In the genomic region with DNA sequence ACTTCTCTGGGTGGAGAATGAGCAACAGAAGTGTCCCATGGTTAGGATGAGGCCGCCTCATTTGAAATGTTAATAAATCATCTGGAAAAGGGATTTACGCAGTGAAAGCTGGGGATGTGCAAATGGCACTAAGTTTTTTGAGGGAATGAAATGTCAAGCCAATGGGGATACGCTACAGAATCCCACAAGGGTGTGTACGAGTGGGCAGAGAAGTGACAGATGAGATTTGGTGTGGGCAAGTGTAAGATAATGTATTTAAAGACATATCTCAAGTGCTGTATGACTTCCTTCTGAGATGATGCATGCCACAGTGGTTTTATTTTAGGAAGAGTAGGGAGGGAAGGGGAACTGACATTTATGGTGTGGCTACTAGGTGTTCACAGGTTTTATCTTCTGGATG, we compare ENCODE assay signal across 35 cellular contexts.
"Had no signal": no experiment of that assay in that cellular context is flagged by ENCODE, and none has a peak within 500 bp of the region (broad histone marks: within the 10 kb centered on the region; RNA-seq: fewer than 3 reads in every experiment).

No MANE protein-coding gene starts in this region.

- H3K36me3 ChIP-seq: ascending aorta, cardiac muscle cell had no signal

- H3K4me1 Mint-ChIP-seq: activated CD4-positive, alpha-beta memory T cell treated with anti-CD3 and anti-CD28 coated beads, Interleukin-2, amount 10 ng/mL, durations not matched to agents 7 days and 5 days; activated CD4-positive, alpha-beta T cell treated with anti-CD3 and anti-CD28 coated beads for 36 hours; activated CD4-positive, alpha-beta T cell treated with anti-CD3 and anti-CD28 coated beads, Interleukin-2, amount 10 ng/mL, durations not matched to agents 7 days and 5 days; activated CD8-positive, alpha-beta memory T cell treated with anti-CD3 and anti-CD28 coated beads, Interleukin-2, amount 10 ng/mL, durations not matched to agents 7 days and 5 days; activated naive CD4-positive, alpha-beta T cell treated with anti-CD3 and anti-CD28 coated beads, Interleukin-2, amount 10 ng/mL, durations not matched to agents 7 days and 5 days; activated naive CD8-positive, alpha-beta T cell treated with anti-CD3 and anti-CD28 coated beads, Interleukin-2, amount 10 ng/mL, durations not matched to agents 7 days and 5 days; activated naive CD8-positive, alpha-beta T cell treated with anti-CD3 and anti-CD28 coated beads, Interleukin-2, amount 50 U/mL, for 24 hours; WTC11 had no signal

- H3K9me3 ChIP-seq: ascending aorta had no signal

- H3K27me3 Mint-ChIP-seq: activated naive CD4-positive, alpha-beta T cell treated with anti-CD3 and anti-CD28 coated beads, Interleukin-2, amount 50 U/mL, for 24 hours; activated naive CD8-positive, alpha-beta T cell; activated T-cell treated with anti-CD3 and anti-CD28 coated beads, Interleukin-2, amount 50 U/mL, for 24 hours had no signal

- H3K4me3 Mint-ChIP-seq: activated CD4-positive, alpha-beta memory T cell treated with anti-CD3 and anti-CD28 coated beads, Interleukin-2, amount 10 ng/mL, durations not matched to agents 7 days and 5 days; activated CD4-positive, alpha-beta T cell treated with anti-CD3 and anti-CD28 coated beads for 36 hours; activated CD4-positive, alpha-beta T cell treated with anti-CD3 and anti-CD28 coated beads, Interleukin-2, amount 10 ng/mL, durations not matched to agents 7 days and 5 days; activated CD8-positive, alpha-beta memory T cell treated with anti-CD3 and anti-CD28 coated beads, Interleukin-2, amount 10 ng/mL, durations not matched to agents 7 days and 5 days; activated CD8-positive, alpha-beta T cell treated with anti-CD3 and anti-CD28 coated beads, Interleukin-2, amount 10 ng/mL, durations not matched to agents 7 days and 5 days; activated naive CD4-positive, alpha-beta T cell treated with anti-CD3 and anti-CD28 coated beads, Interleukin-2, amount 10 ng/mL, durations not matched to agents 7 days and 5 days; activated naive CD4-positive, alpha-beta T cell treated with anti-CD3 and anti-CD28 coated beads, Interleukin-2, amount 50 U/mL, for 24 hours; activated naive CD8-positive, alpha-beta T cell; activated naive CD8-positive, alpha-beta T cell treated with anti-CD3 and anti-CD28 coated beads, Interleukin-2, amount 10 ng/mL, durations not matched to agents 7 days and 5 days; activated naive CD8-positive, alpha-beta T cell treated with anti-CD3 and anti-CD28 coated beads, Interleukin-2, amount 50 U/mL, for 24 hours; activated T-cell treated with anti-CD3 and anti-CD28 coated beads, Interleukin-2, amount 50 U/mL, for 24 hours; brain; central memory CD8-positive, alpha-beta T cell; T-helper 1 cell treated with Interleukin-12 subunit alpha and Interleukin-12 subunit beta and Interleukin-4 antibody, amounts not matched to agents 30 μg/mL and 1 μg/mL, for 36 hours; T-helper 2 cell treated with Interferon-gamma antibody and Interleukin-4, amounts not matched to agents 5 μg/mL and 100 μg/mL, for 36 hours; WTC11 had no signal

- H3K9me3 Mint-ChIP-seq: activated CD4-positive, alpha-beta memory T cell treated with anti-CD3 and anti-CD28 coated beads, Interleukin-2, amount 10 ng/mL, durations not matched to agents 7 days and 5 days; activated CD4-positive, alpha-beta T cell treated with anti-CD3 and anti-CD28 coated beads, Interleukin-2, amount 10 ng/mL, durations not matched to agents 7 days and 5 days; activated naive CD4-positive, alpha-beta T cell treated with anti-CD3 and anti-CD28 coated beads, Interleukin-2, amount 10 ng/mL, durations not matched to agents 7 days and 5 days; activated naive CD4-positive, alpha-beta T cell treated with anti-CD3 and anti-CD28 coated beads, Interleukin-2, amount 50 U/mL, for 24 hours; activated naive CD8-positive, alpha-beta T cell treated with anti-CD3 and anti-CD28 coated beads, Interleukin-2, amount 10 ng/mL, durations not matched to agents 7 days and 5 days; activated naive CD8-positive, alpha-beta T cell treated with anti-CD3 and anti-CD28 coated beads, Interleukin-2, amount 50 U/mL, for 24 hours; activated T-cell treated with anti-CD3 and anti-CD28 coated beads, Interleukin-2, amount 50 U/mL, for 24 hours; activated T-helper 2 cell treated with anti-CD3 and anti-CD28 coated beads, Interferon-gamma antibody, Interleukin-2, Interleukin-4, amounts not matched to agents 10 μg/mL and 5 μg/mL and 100 μg/mL, durations not matched to agents 14 hours and 24 hours and 36 hours; central memory CD8-positive, alpha-beta T cell; T-helper 1 cell treated with Interleukin-12 subunit alpha and Interleukin-12 subunit beta and Interleukin-4 antibody, amounts not matched to agents 30 μg/mL and 1 μg/mL, for 36 hours; T-helper 2 cell treated with Interferon-gamma antibody and Interleukin-4, amounts not matched to agents 5 μg/mL and 100 μg/mL, for 36 hours; WTC11 had no signal

- H3K27ac ChIP-seq: ascending aorta, cardiac muscle cell, VCaP had no signal

- H3K27ac Mint-ChIP-seq: activated CD4-positive, alpha-beta memory T cell treated with anti-CD3 and anti-CD28 coated beads, Interleukin-2, amount 10 ng/mL, durations not matched to agents 7 days and 5 days; activated CD4-positive, alpha-beta T cell treated with anti-CD3 and anti-CD28 coated beads for 36 hours; activated CD8-positive, alpha-beta memory T cell treated with anti-CD3 and anti-CD28 coated beads, Interleukin-2, amount 10 ng/mL, durations not matched to agents 7 days and 5 days; activated CD8-positive, alpha-beta T cell treated with anti-CD3 and anti-CD28 coated beads, Interleukin-2, amount 10 ng/mL, durations not matched to agents 7 days and 5 days; activated naive CD4-positive, alpha-beta T cell treated with anti-CD3 and anti-CD28 coated beads, Interleukin-2, amount 10 ng/mL, durations not matched to agents 7 days and 5 days; activated naive CD4-positive, alpha-beta T cell treated with anti-CD3 and anti-CD28 coated beads, Interleukin-2, amount 50 U/mL, for 24 hours; activated naive CD8-positive, alpha-beta T cell; activated naive CD8-positive, alpha-beta T cell treated with anti-CD3 and anti-CD28 coated beads, Interleukin-2, amount 10 ng/mL, durations not matched to agents 7 days and 5 days; activated naive CD8-positive, alpha-beta T cell treated with anti-CD3 and anti-CD28 coated beads, Interleukin-2, amount 50 U/mL, for 24 hours; activated T-cell treated with anti-CD3 and anti-CD28 coated beads, Interleukin-2, amount 50 U/mL, for 24 hours; activated T-helper 2 cell treated with anti-CD3 and anti-CD28 coated beads, Interferon-gamma antibody, Interleukin-2, Interleukin-4, amounts not matched to agents 10 μg/mL and 5 μg/mL and 100 μg/mL, durations not matched to agents 14 hours and 24 hours and 36 hours; T-helper 1 cell treated with Interleukin-12 subunit alpha and Interleukin-12 subunit beta and Interleukin-4 antibody, amounts not matched to agents 30 μg/mL and 1 μg/mL, for 36 hours; T-helper 2 cell treated with Interferon-gamma antibody and Interleukin-4, amounts not matched to agents 5 μg/mL and 100 μg/mL, for 36 hours; WTC11 had no signal

- DNase-seq: activated CD4-positive, alpha-beta memory T cell treated with anti-CD3 and anti-CD28 coated beads, Interleukin-2, amount 10 ng/mL, durations not matched to agents 7 days and 5 days; activated CD4-positive, alpha-beta T cell treated with anti-CD3 and anti-CD28 coated beads for 1 hour; activated CD4-positive, alpha-beta T cell treated with anti-CD3 and anti-CD28 coated beads for 36 hours; activated CD4-positive, alpha-beta T cell treated with anti-CD3 and anti-CD28 coated beads for 48 hours; activated CD4-positive, alpha-beta T cell treated with anti-CD3 and anti-CD28 coated beads, Interleukin-2, amount 10 ng/mL, durations not matched to agents 7 days and 5 days; activated CD4-positive, alpha-beta T cell treated with anti-CD3 and anti-CD28 coated beads, Interleukin-2, amount 50 U/mL, for 48 hours; activated CD4-positive, CD25-positive, alpha-beta regulatory T cell; activated CD8-positive, alpha-beta memory T cell treated with anti-CD3 and anti-CD28 coated beads for 24 hours; activated CD8-positive, alpha-beta memory T cell treated with anti-CD3 and anti-CD28 coated beads, Interleukin-2, amount 10 ng/mL, durations not matched to agents 7 days and 5 days; activated CD8-positive, alpha-beta memory T cell treated with anti-CD3 and anti-CD28 coated beads, Interleukin-2, amount 50 U/mL, for 48 hours; activated CD8-positive, alpha-beta T cell treated with anti-CD3 and anti-CD28 coated beads, Interleukin-2, amount 10 ng/mL, durations not matched to agents 7 days and 5 days; activated effector memory CD4-positive, alpha-beta T cell treated with Interleukin-2 at 50 U/mL for 16 hours; activated gamma-delta T cell; activated naive CD4-positive, alpha-beta T cell treated with anti-CD3 and anti-CD28 coated beads, Interleukin-2, amount 10 ng/mL, durations not matched to agents 7 days and 5 days; activated naive CD4-positive, alpha-beta T cell treated with Interleukin-2 at 50 U/mL for 16 hours; activated naive CD8-positive, alpha-beta T cell treated with anti-CD3 and anti-CD28 coated beads, Interleukin-2, amount 10 ng/mL, durations not matched to agents 7 days and 5 days; activated naive CD8-positive, alpha-beta T cell treated with anti-CD3 and anti-CD28 coated beads, Interleukin-2, amount 50 U/mL, for 24 hours; activated T-cell treated with anti-CD3 and anti-CD28 coated beads, Interleukin-2, amount 50 U/mL, for 24 hours; activated T-cell treated with anti-CD3 and anti-CD28 coated beads, Interleukin-2, amount 50 U/mL, for 48 hours; SW 1271; T-helper 1 cell; T-helper 2 cell; T-helper 9 cell had no signal

- H3K36me3 Mint-ChIP-seq: activated CD8-positive, alpha-beta memory T cell treated with anti-CD3 and anti-CD28 coated beads, Interleukin-2, amount 10 ng/mL, durations not matched to agents 7 days and 5 days; activated naive CD4-positive, alpha-beta T cell treated with anti-CD3 and anti-CD28 coated beads, Interleukin-2, amount 10 ng/mL, durations not matched to agents 7 days and 5 days; activated naive CD4-positive, alpha-beta T cell treated with anti-CD3 and anti-CD28 coated beads, Interleukin-2, amount 50 U/mL, for 24 hours; activated naive CD8-positive, alpha-beta T cell; activated naive CD8-positive, alpha-beta T cell treated with anti-CD3 and anti-CD28 coated beads, Interleukin-2, amount 10 ng/mL, durations not matched to agents 7 days and 5 days; brain; WTC11 had no signal

- ATAC-seq: activated CD4-positive, alpha-beta T cell treated with anti-CD3 and anti-CD28 coated beads for 36 hours; activated CD4-positive, CD25-positive, alpha-beta regulatory T cell treated with anti-CD3 and anti-CD28 coated beads, Interleukin-2, amount 50 U/mL, for 24 hours; activated CD8-positive, alpha-beta memory T cell treated with anti-CD3 and anti-CD28 coated beads, Interleukin-2, amount 10 ng/mL, durations not matched to agents 7 days and 5 days; activated CD8-positive, alpha-beta T cell treated with anti-CD3 and anti-CD28 coated beads, Interleukin-2, amount 10 ng/mL, durations not matched to agents 7 days and 5 days; activated naive CD8-positive, alpha-beta T cell treated with anti-CD3 and anti-CD28 coated beads, Interleukin-2, amount 50 U/mL, for 24 hours; WTC11 had no signal

- H3K4me3 ChIP-seq: ascending aorta, cardiac muscle cell had no signal

- H3K27me3 ChIP-seq: ascending aorta had no signal
